Comparison of ENCODE assay signal across 1 cellular context in genomic region chrX:70494441-70494840, GRCh38.
TF ChIP-seq lines count a peak whose summit lies in the region.

No MANE protein-coding gene starts in this region.

TF ChIP-seq in IMR-90, 13 proteins besides CTCF, POLR2A, EP300 and RAD21:
- TF ChIP-seq USF2 (IDR thresholded peaks at IDR 0.05; ENCODE audit: low read depth, low read length): no peak
- TF ChIP-seq NFE2L2 (IDR thresholded peaks at IDR 0.05; ENCODE audit: low read depth, low read length): no peak
- TF ChIP-seq SMC3 (IDR thresholded peaks at IDR 0.05; ENCODE audit: low read depth, low read length): no peak
- no peak for TF ChIP-seq MXI1 (IDR thresholded peaks at IDR 0.05; ENCODE audit: borderline replicate concordance, low read depth, low read length)
- TF ChIP-seq RCOR1 (IDR thresholded peaks at IDR 0.05; ENCODE audit: insufficient replicate concordance, low read length): no peak
- TF ChIP-seq MAZ (IDR thresholded peaks at IDR 0.05; ENCODE audit: borderline replicate concordance, low read depth, low read length): no peak
- no peak for TF ChIP-seq ELK1 (IDR thresholded peaks at IDR 0.05; ENCODE audit: borderline replicate concordance, low read depth, low read length)
- no peak for TF ChIP-seq RFX5 (IDR thresholded peaks at IDR 0.05; ENCODE audit: low read depth, low read length)
- TF ChIP-seq FOS (IDR thresholded peaks at IDR 0.05; ENCODE audit: low read depth, low read length): no peak
- TF ChIP-seq CHD1 (IDR thresholded peaks at IDR 0.05; ENCODE audit: low read depth, low read length): no peak
- no peak for TF ChIP-seq BHLHE40 (IDR thresholded peaks at IDR 0.05; ENCODE audit: low read depth, low read length)
- TF ChIP-seq CEBPB (IDR thresholded peaks at IDR 0.05; ENCODE audit: low read depth, low read length): no peak
- TF ChIP-seq MAFK (IDR thresholded peaks at IDR 0.05; ENCODE audit: low read depth, low read length): no peak
